ENCODE assay signal across 1 cellular context in the genomic region with DNA sequence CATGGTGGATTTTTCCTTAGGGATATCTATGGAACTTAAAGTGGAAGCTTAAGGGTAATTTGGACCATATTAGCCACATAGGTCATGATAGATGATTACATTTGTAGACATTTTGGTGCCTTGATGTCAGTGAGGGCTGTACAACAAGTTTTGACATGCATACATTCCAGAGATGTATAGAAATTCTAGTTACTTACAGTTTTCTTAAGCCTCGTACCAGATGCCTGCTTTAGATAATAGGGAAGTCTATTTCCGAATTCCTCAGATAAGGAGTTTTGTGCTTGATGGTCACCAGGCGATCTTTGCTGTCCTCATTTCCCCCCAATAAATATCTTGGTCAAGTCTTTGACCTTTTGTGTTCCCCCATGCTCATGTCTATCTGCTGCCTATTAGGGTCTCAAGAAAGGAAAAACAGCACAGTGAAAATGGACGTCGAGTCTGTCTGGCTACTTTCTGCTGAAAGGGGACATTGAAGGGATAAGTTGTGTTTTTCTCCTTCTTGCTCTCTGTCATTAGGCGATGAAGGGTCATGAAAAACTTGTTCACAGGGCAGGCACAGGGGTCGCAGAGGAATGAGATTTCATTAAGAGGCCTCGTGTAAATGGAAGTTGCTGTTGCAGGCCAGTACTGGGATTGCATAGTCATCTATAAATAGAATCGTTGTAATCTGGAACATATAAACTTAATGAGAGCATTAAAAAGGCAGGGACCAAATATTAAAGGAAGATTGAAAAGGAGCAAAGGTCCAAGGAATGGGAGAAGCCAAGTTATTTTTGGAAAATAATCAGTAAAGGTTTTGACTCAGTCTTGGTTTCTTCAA.
A peak's percentile ranks its signal among the peaks of the same experiment; 100 is the strongest.
TF ChIP-seq lines count a peak whose summit lies in the region.

No MANE protein-coding gene starts in this region.

TF ChIP-seq in K562, 482 proteins besides CTCF, POLR2A, EP300 and RAD21 (continued from another document):
- TF ChIP-seq NFRKB (IDR thresholded peaks at IDR 0.05; ENCODE audit: low read depth) (0 out of 2 replicates have a peak, but pooled peaks have one; percentile 38), MEF2D (tag; conservative IDR thresholded peaks at IDR 0.05; ENCODE audit: low read depth) (peak; percentile 72; the same call in 1 of the 2 replicates), ZBTB43 (CRISPR knock-in tag; IDR thresholded peaks at IDR 0.05) (no peak), ETS1 (conservative IDR thresholded peaks at IDR 0.05; ENCODE audit: control insufficient read depth, low read depth, low read length) (no peak), PML (IDR thresholded peaks at IDR 0.05; ENCODE audit: low read length) (no peak), ZC3H11A (IDR thresholded peaks at IDR 0.05; ENCODE audit: low read depth, low read length) (no peak), GTF2B (IDR thresholded peaks at IDR 0.05; ENCODE audit: extremely low read depth, insufficient read length) (no peak), PTRF (tag; IDR thresholded peaks at IDR 0.05) (0 out of 2 replicates have a peak, but pooled peaks have one; percentile 8), SOX6 (IDR thresholded peaks at IDR 0.05) (0 out of 2 replicates have a peak, but pooled peaks have one; percentile 25), TCF7L2 (IDR thresholded peaks at IDR 0.05; ENCODE audit: low read depth, low read length) (no peak), ZNF740 (CRISPR knock-in tag; IDR thresholded peaks at IDR 0.05) (no peak), ZNF740 (tag; IDR thresholded peaks at IDR 0.05) (no peak), E2F8 (IDR thresholded peaks at IDR 0.05; ENCODE audit: low read depth, partially characterized antibody) (no peak), MAFG (tag; conservative IDR thresholded peaks at IDR 0.05) (0 out of 2 replicates have a peak, but pooled peaks have one; percentile 5), PCBP1 (IDR thresholded peaks at IDR 0.05; ENCODE audit: low read depth, low read length, poor library complexity, severe bottlenecking) (no peak), L3MBTL2 (IDR thresholded peaks at IDR 0.05) (peak; percentile 31; the same call in 1 of the 2 replicates), HNRNPL (IDR thresholded peaks at IDR 0.05; ENCODE audit: low read depth, low read length) (no peak), POLR2B (IDR thresholded peaks at IDR 0.05; ENCODE audit: low read depth, partially characterized antibody) (no peak), NCOR1 (IDR thresholded peaks at IDR 0.05) (0 out of 2 replicates have a peak, but pooled peaks have one; percentile 32), SMARCA4 (IDR thresholded peaks at IDR 0.05) (peak; percentile 40; the same call in 1 of the 2 replicates), CBFA2T3 (IDR thresholded peaks at IDR 0.05) (peak; percentile 59)
